Comparison of ENCODE assay signal across 8 cellular contexts in the genomic region with DNA sequence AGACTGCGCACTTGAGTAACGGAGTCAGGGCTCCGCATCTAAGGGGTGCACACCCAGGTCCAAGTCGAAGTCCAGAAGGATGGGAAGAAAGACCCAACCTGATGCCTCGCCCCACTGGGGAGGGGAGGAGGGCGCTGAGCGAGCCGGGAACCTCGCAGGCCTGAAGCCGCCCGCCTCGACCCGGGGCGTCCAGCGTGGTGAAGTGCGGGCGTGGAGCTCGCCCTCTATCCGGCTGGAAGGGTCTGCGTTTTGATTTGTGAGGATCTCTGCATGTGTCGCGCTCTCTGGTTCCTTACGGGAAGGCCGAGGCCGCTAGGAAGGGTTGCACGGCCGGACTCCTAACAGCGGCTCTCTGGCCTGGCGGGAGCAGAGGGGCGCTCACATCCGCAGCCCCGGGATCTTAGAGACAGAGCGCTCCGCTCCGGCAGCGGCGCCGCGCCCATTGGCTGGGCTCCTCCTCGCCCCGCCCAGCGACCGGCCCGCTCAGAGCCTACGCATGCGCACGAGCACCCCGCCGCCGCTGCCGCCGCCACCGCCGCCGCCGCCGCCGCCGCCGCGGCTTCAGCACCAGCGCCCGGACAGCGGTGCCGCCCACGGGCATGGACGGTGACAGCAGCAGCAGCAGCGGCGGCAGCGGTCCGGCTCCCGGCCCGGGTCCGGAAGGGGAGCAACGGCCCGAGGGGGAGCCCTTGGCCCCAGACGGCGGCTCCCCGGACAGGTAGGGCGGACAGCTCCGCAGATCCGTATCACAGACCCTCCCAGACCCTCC. TPM values are rescaled to one million over a fixed set of nuclear protein-coding genes. Genes with fewer than 3 reads are reported as not detected.
DNase-seq lines count a peak whose midpoint lies in the region; ATAC-seq and TF ChIP-seq lines count a peak whose summit lies in the region.

A gene with protein sequence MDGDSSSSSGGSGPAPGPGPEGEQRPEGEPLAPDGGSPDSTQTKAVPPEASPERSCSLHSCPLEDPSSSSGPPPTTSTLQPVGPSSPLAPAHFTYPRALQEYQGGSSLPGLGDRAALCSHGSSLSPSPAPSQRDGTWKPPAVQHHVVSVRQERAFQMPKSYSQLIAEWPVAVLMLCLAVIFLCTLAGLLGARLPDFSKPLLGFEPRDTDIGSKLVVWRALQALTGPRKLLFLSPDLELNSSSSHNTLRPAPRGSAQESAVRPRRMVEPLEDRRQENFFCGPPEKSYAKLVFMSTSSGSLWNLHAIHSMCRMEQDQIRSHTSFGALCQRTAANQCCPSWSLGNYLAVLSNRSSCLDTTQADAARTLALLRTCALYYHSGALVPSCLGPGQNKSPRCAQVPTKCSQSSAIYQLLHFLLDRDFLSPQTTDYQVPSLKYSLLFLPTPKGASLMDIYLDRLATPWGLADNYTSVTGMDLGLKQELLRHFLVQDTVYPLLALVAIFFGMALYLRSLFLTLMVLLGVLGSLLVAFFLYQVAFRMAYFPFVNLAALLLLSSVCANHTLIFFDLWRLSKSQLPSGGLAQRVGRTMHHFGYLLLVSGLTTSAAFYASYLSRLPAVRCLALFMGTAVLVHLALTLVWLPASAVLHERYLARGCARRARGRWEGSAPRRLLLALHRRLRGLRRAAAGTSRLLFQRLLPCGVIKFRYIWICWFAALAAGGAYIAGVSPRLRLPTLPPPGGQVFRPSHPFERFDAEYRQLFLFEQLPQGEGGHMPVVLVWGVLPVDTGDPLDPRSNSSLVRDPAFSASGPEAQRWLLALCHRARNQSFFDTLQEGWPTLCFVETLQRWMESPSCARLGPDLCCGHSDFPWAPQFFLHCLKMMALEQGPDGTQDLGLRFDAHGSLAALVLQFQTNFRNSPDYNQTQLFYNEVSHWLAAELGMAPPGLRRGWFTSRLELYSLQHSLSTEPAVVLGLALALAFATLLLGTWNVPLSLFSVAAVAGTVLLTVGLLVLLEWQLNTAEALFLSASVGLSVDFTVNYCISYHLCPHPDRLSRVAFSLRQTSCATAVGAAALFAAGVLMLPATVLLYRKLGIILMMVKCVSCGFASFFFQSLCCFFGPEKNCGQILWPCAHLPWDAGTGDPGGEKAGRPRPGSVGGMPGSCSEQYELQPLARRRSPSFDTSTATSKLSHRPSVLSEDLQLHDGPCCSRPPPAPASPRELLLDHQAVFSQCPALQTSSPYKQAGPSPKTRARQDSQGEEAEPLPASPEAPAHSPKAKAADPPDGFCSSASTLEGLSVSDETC (N-terminal part only) (plus strand): TSS at position 497 of the 769 bp plus-strand sequence. CDS start 103 bp downstream, at position 600.

- H2AFZ ChIP-seq in parathyroid adenoma: peak within 1 kb of the TSS; percentile 81

- H3K9me3 ChIP-seq in cardiac muscle cell (ENCODE audit: low read depth) (no peaks in the 10 kb centered on the region), parathyroid adenoma (ENCODE audit: control insufficient read depth, low read length) (no peaks in the 10 kb centered on the region), thyroid gland (no peaks in the 10 kb centered on the region)

- H3K4me1 ChIP-seq in cardiac muscle cell (ENCODE audit: low read depth): peaks cover 4% of the 10 kb centered on the region
- peaks cover 10% of the 10 kb centered on the region for H3K4me1 ChIP-seq in parathyroid adenoma
- H3K4me1 ChIP-seq in thyroid gland: peaks cover 8 to 13% of the 10 kb centered on the region in 2 donors

- H3K4me3 ChIP-seq in cardiac muscle cell: peak within 1 kb of the TSS; percentile 36
- peak within 1 kb of the TSS; percentile 31 for H3K4me3 ChIP-seq in parathyroid adenoma (ENCODE audit: low read depth, low read length)
- H3K4me3 ChIP-seq in thyroid gland (replicated peaks in 1 of 3): peak within 1 kb of the TSS in 1 of 3 donors; percentile 37

- H3K27ac ChIP-seq in cardiac muscle cell (no peak within 1 kb of the TSS), parathyroid adenoma (no peak within 1 kb of the TSS), thyroid gland (no peak within 1 kb of the TSS)

- 5 to 11% methylated on average over 19 to 38 of the region's 82 CpGs for WGBS in thyroid gland, 2 donors

- peak within 1 kb of the TSS; percentile 54 for H3K4me2 ChIP-seq in parathyroid adenoma (ENCODE audit: low read length)

- no peak for TF ChIP-seq CTCF in GM10266 (IDR thresholded peaks at IDR 0.05; ENCODE audit: control insufficient read depth, insufficient read depth, low read depth, missing control alignments)
- TF ChIP-seq CTCF in cardiac muscle cell (IDR thresholded peaks at IDR 0.05; ENCODE audit: low read depth, low read length): no peak
- TF ChIP-seq CTCF in parathyroid adenoma (IDR thresholded peaks at IDR 0.05): no peak
- peak in 1 of 6 experiments; percentile 4 for TF ChIP-seq CTCF in thyroid gland (IDR thresholded peaks at IDR 0.05)

- H3K9ac ChIP-seq in parathyroid adenoma: no peak within 1 kb of the TSS

- no peaks in the 10 kb centered on the region for H3K79me2 ChIP-seq in parathyroid adenoma

- DNase-seq in GM10266 (ENCODE audit: extremely low spot score): peak; percentile 99
- DNase-seq in NCI-H1092 treated with DMSO at 0.1 percent for 48 hours (lab: John Stamatoyannopoulos, UW): peak; percentile 74
- peak; percentile 86 for DNase-seq in T follicular helper cell (ENCODE audit: low read depth)
- DNase-seq in activated naive CD8-positive, alpha-beta T cell treated with anti-CD3 and anti-CD28 coated beads, Interleukin-2, amount 50 U/mL, for 16 hours (ENCODE audit: low read depth, low spot score): peak; percentile 78
- DNase-seq in cardiac muscle cell (ENCODE audit: low read depth in 1 of 2, low spot score in 1 of 2): peak; percentile 86 to 95
- peak; percentile 86 to 90 for DNase-seq in thyroid gland

- no peaks in the 10 kb centered on the region for H3K36me3 ChIP-seq in cardiac muscle cell
- H3K36me3 ChIP-seq in parathyroid adenoma (ENCODE audit: control insufficient read depth, insufficient read depth, low read length): no peaks in the 10 kb centered on the region
- H3K36me3 ChIP-seq in thyroid gland: no peaks in the 10 kb centered on the region

- peaks cover 11% of the 10 kb centered on the region for H3K27me3 ChIP-seq in cardiac muscle cell
- H3K27me3 ChIP-seq in parathyroid adenoma (ENCODE audit: control insufficient read depth, insufficient read depth, low read length): no peaks in the 10 kb centered on the region
- no peaks in the 10 kb centered on the region for H3K27me3 ChIP-seq in thyroid gland

- ATAC-seq in HG02623 (IDR thresholded peaks at IDR 0.05; ENCODE audit: unreplicated experiment): peak; percentile 82

- intact Hi-C loops in thyroid gland (cut with DNase I): loop anchor here (5.0 kb wide), 1 partner anchor 76 kb away; a partner anchor contains a TSS

- peak in 1 of 2 donors; percentile 66 for TF ChIP-seq POLR2A in thyroid gland (IDR thresholded peaks at IDR 0.05)

RNA-seq across cellular contexts. Expression of the gene that starts here (rescaled TPM):
- 0.15 and 0.21 TPM in 2 replicates for total RNA-seq in cardiac muscle cell
- 0.05 TPM in 1 of 2 replicates, not detected in the other for polyA plus RNA-seq in cardiac muscle cell
- 1 to 10 TPM in 3 of 4 donors, under 1 TPM in 1; 0.81 to 5.9 (median 3.6) TPM for total RNA-seq in thyroid gland

Comparison
In these comparisons a context has a peak if more than half of its experiments do, and no peak if none do; other contexts are left out.
1. Peak in DNase-seq and H3K4me3 ChIP-seq in cardiac muscle cell; RNA of the gene not detected or under 1 TPM.